In the genomic region with DNA sequence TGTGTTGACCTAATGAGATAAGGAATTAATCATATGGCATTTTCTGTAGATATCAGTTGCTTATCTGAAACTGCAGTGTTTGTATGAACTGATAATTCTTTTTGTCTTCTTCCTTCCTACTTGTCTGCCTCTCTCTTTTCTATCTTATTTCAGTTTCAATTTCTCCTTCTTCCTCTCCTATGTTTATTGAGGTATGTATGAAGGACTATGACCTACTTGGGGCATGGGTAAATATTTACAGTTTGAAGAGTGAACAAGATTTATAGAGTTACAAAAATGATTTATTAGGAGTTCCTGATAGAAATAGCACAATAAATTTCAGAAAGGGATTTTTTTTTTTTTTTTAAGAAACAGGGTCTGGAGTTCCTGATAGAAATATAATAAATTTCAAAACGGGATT, we compare ENCODE assay signal across 17 cellular contexts.
"Had no signal": no experiment of that assay in that cellular context is flagged by ENCODE, and none has a peak within 500 bp of the region (broad histone marks: within the 10 kb centered on the region; RNA-seq: fewer than 3 reads in every experiment).

No MANE protein-coding gene starts in this region.

- H3K27me3 Mint-ChIP-seq: activated T-cell treated with anti-CD3 and anti-CD28 coated beads, Interleukin-2, amount 50 U/mL, for 24 hours had no signal

- H3K9me3 ChIP-seq: esophagus muscularis mucosa, ovary, right lobe of liver, thoracic aorta had no signal

- H3K4me3 Mint-ChIP-seq: activated T-cell treated with anti-CD3 and anti-CD28 coated beads, Interleukin-2, amount 50 U/mL, for 24 hours; brain; neural progenitor cell had no signal

- DNase-seq: activated gamma-delta T cell; activated T-cell treated with anti-CD3 and anti-CD28 coated beads, Interleukin-2, amount 50 U/mL, for 24 hours; central memory CD4-positive, alpha-beta T cell; midbrain; ovary; right lobe of liver; T-helper 9 cell; WERI-Rb-1 had no signal

- H3K36me3 ChIP-seq: esophagus muscularis mucosa, neural progenitor cell, ovary, right lobe of liver, thoracic aorta, WERI-Rb-1 had no signal

- H2AFZ ChIP-seq: hepatocyte, neural progenitor cell had no signal

- ATAC-seq: activated naive CD4-positive, alpha-beta T cell treated with anti-CD3 and anti-CD28 coated beads, Interleukin-2, amount 50 U/mL, for 72 hours; left lobe of liver had no signal

- H3K4me1 Mint-ChIP-seq: brain, neural progenitor cell had no signal

- H3K9ac ChIP-seq: neural progenitor cell had no signal

- H3K79me2 ChIP-seq: hepatocyte had no signal

- H3K27me3 ChIP-seq: esophagus muscularis mucosa, hepatocyte, neural progenitor cell, ovary, right lobe of liver had no signal

- H3K27ac Mint-ChIP-seq: activated naive CD4-positive, alpha-beta T cell treated with anti-CD3 and anti-CD28 coated beads, Interleukin-2, amount 50 U/mL, for 72 hours; activated T-cell treated with anti-CD3 and anti-CD28 coated beads, Interleukin-2, amount 50 U/mL, for 24 hours; brain; neural progenitor cell had no signal

- H3K27ac ChIP-seq: coronary artery, esophagus muscularis mucosa, hepatocyte, neural progenitor cell, ovary, right lobe of liver, thoracic aorta, WERI-Rb-1 had no signal

- FAIRE-seq: keratinocyte had no signal

- H3K36me3 Mint-ChIP-seq: activated naive CD4-positive, alpha-beta T cell treated with anti-CD3 and anti-CD28 coated beads, Interleukin-2, amount 50 U/mL, for 72 hours; brain; neural progenitor cell had no signal

- H3K4me2 ChIP-seq: hepatocyte, neural progenitor cell had no signal

- H3K9me3 Mint-ChIP-seq: activated T-cell treated with anti-CD3 and anti-CD28 coated beads, Interleukin-2, amount 50 U/mL, for 24 hours; brain had no signal

- H3K4me3 ChIP-seq: coronary artery, esophagus muscularis mucosa, hepatocyte, neural progenitor cell, ovary, right lobe of liver, thoracic aorta had no signal

- H3K4me1 ChIP-seq: esophagus muscularis mucosa, neural progenitor cell had no signal
